Comparison of ENCODE assay signal across 1 cellular context in genomic region chr12:58919271-58920101, GRCh38.
TF ChIP-seq lines count a peak whose summit lies in the region.

No MANE protein-coding gene starts in this region.

TF ChIP-seq in HEK293, 187 proteins besides CTCF, POLR2A, EP300 and RAD21 (continued from another document and continues in another):
- TF ChIP-seq, protein P1, sequence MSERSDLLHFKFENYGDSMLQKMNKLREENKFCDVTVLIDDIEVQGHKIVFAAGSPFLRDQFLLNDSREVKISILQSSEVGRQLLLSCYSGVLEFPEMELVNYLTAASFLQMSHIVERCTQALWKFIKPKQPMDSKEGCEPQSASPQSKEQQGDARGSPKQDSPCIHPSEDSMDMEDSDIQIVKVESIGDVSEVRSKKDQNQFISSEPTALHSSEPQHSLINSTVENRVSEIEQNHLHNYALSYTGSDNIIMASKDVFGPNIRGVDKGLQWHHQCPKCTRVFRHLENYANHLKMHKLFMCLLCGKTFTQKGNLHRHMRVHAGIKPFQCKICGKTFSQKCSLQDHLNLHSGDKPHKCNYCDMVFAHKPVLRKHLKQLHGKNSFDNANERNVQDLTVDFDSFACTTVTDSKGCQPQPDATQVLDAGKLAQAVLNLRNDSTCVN (tag by site-specific recombination; optimal IDR thresholded peaks at IDR 0.05) = no peak
- peak; percentile 37; the same call in 1 of the 2 replicates for TF ChIP-seq KLF7 (tag by site-specific recombination; IDR thresholded peaks at IDR 0.05; ENCODE audit: borderline replicate concordance)
- TF ChIP-seq ZNF664 (tag by site-specific recombination; IDR thresholded peaks at IDR 0.05) = no peak
- TF ChIP-seq ZNF24 (tag by site-specific recombination; IDR thresholded peaks at IDR 0.05) = no peak
- TF ChIP-seq ZNF416 (tag by site-specific recombination; IDR thresholded peaks at IDR 0.05) = no peak
- TF ChIP-seq, protein P2, sequence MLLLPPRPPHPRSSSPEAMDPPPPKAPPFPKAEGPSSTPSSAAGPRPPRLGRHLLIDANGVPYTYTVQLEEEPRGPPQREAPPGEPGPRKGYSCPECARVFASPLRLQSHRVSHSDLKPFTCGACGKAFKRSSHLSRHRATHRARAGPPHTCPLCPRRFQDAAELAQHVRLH (tag by site-specific recombination; IDR thresholded peaks at IDR 0.05) = no peak
- peak; percentile 35; the same call in 1 of the 2 replicates for TF ChIP-seq GFI1B (tag by site-specific recombination; IDR thresholded peaks at IDR 0.05)
- no peak for TF ChIP-seq SALL2 (tag by site-specific recombination; IDR thresholded peaks at IDR 0.05; ENCODE audit: borderline replicate concordance)
- TF ChIP-seq ZNF48 (tag by site-specific recombination; IDR thresholded peaks at IDR 0.05) = no peak
- TF ChIP-seq ZNF658 (tag by site-specific recombination; IDR thresholded peaks at IDR 0.05) = no peak
- no peak for TF ChIP-seq PATZ1 (tag by site-specific recombination; IDR thresholded peaks at IDR 0.05)
- TF ChIP-seq, protein P3, sequence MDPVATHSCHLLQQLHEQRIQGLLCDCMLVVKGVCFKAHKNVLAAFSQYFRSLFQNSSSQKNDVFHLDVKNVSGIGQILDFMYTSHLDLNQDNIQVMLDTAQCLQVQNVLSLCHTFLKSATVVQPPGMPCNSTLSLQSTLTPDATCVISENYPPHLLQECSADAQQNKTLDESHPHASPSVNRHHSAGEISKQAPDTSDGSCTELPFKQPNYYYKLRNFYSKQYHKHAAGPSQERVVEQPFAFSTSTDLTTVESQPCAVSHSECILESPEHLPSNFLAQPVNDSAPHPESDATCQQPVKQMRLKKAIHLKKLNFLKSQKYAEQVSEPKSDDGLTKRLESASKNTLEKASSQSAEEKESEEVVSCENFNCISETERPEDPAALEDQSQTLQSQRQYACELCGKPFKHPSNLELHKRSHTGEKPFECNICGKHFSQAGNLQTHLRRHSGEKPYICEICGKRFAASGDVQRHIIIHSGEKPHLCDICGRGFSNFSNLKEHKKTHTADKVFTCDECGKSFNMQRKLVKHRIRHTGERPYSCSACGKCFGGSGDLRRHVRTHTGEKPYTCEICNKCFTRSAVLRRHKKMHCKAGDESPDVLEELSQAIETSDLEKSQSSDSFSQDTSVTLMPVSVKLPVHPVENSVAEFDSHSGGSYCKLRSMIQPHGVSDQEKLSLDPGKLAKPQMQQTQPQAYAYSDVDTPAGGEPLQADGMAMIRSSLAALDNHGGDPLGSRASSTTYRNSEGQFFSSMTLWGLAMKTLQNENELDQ (tag by site-specific recombination; IDR thresholded peaks at IDR 0.05; ENCODE audit: low read depth) = no peak
- no peak for TF ChIP-seq SP3 (tag by site-specific recombination; IDR thresholded peaks at IDR 0.05)
- no peak for TF ChIP-seq ZNF624 (tag by site-specific recombination; IDR thresholded peaks at IDR 0.05)
- no peak for TF ChIP-seq ZNF404 (tag by site-specific recombination; IDR thresholded peaks at IDR 0.05)
- no peak for TF ChIP-seq ZNF214 (tag by site-specific recombination; IDR thresholded peaks at IDR 0.05; ENCODE audit: borderline replicate concordance)
- TF ChIP-seq ZNF677 (tag by site-specific recombination; IDR thresholded peaks at IDR 0.05) = no peak
- TF ChIP-seq KLF10 (tag by site-specific recombination; IDR thresholded peaks at IDR 0.05) = no peak
- TF ChIP-seq ZXDB (tag by site-specific recombination; IDR thresholded peaks at IDR 0.05) = peak; percentile 58; the same call in 1 of the 2 replicates
- TF ChIP-seq, protein P4, sequence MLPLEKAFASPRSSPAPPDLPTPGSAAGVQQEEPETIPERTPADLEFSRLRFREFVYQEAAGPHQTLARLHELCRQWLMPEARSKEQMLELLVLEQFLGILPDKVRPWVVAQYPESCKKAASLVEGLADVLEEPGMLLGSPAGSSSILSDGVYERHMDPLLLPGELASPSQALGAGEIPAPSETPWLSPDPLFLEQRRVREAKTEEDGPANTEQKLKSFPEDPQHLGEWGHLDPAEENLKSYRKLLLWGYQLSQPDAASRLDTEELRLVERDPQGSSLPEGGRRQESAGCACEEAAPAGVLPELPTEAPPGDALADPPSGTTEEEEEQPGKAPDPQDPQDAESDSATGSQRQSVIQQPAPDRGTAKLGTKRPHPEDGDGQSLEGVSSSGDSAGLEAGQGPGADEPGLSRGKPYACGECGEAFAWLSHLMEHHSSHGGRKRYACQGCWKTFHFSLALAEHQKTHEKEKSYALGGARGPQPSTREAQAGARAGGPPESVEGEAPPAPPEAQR (tag by site-specific recombination; IDR thresholded peaks at IDR 0.05) = no peak
- TF ChIP-seq ZNF571 (tag by site-specific recombination; IDR thresholded peaks at IDR 0.05) = no peak
- TF ChIP-seq ZBTB21 (tag by site-specific recombination; IDR thresholded peaks at IDR 0.05) = peak; percentile 24; the same call in 1 of the 2 replicates
- no peak for TF ChIP-seq PRDM10 (tag by site-specific recombination; IDR thresholded peaks at IDR 0.05)
- TF ChIP-seq ZNF555 (tag by site-specific recombination; conservative IDR thresholded peaks at IDR 0.05) = no peak
- TF ChIP-seq FEZF1 (tag by site-specific recombination; IDR thresholded peaks at IDR 0.05) = no peak
- peak; percentile 95 for TF ChIP-seq ZNF600 (tag by site-specific recombination; IDR thresholded peaks at IDR 0.05)
- no peak for TF ChIP-seq ZNF529 (tag by site-specific recombination; IDR thresholded peaks at IDR 0.05; ENCODE audit: insufficient replicate concordance)
- TF ChIP-seq, protein P5, sequence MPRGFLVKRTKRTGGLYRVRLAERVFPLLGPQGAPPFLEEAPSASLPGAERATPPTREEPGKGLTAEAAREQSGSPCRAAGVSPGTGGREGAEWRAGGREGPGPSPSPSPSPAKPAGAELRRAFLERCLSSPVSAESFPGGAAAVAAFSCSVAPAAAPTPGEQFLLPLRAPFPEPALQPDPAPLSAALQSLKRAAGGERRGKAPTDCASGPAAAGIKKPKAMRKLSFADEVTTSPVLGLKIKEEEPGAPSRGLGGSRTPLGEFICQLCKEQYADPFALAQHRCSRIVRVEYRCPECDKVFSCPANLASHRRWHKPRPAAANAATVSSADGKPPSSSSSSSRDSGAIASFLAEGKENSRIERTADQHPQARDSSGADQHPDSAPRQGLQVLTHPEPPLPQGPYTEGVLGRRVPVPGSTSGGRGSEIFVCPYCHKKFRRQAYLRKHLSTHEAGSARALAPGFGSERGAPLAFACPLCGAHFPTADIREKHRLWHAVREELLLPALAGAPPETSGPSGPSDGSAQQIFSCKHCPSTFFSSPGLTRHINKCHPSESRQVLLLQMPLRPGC (tag by site-specific recombination; IDR thresholded peaks at IDR 0.05) = no peak
- no peak for TF ChIP-seq ZNF473 (tag by site-specific recombination; IDR thresholded peaks at IDR 0.05)
- TF ChIP-seq ZNF239 (tag by site-specific recombination; IDR thresholded peaks at IDR 0.05) = no peak
- TF ChIP-seq ZBTB17 (tag by site-specific recombination; IDR thresholded peaks at IDR 0.05) = peak; percentile 99
- TF ChIP-seq ZFP69B (tag by site-specific recombination; IDR thresholded peaks at IDR 0.05) = no peak
- TF ChIP-seq ZNF701 (tag by site-specific recombination; IDR thresholded peaks at IDR 0.05) = no peak
- peak; percentile 32; the same call in 1 of the 2 replicates for TF ChIP-seq KLF8 (tag by site-specific recombination; IDR thresholded peaks at IDR 0.05)
- no peak for TF ChIP-seq BCL11A (tag by site-specific recombination; IDR thresholded peaks at IDR 0.05; ENCODE audit: low read depth)
- no peak for TF ChIP-seq MEIS1 (CRISPR knock-in tag; IDR thresholded peaks at IDR 0.05; ENCODE audit: borderline replicate concordance)
- TF ChIP-seq ZNF560 (tag by site-specific recombination; IDR thresholded peaks at IDR 0.05; ENCODE audit: borderline replicate concordance) = no peak
- no peak for TF ChIP-seq ZNF19 (tag by site-specific recombination; IDR thresholded peaks at IDR 0.05; ENCODE audit: low read depth)
- no peak for TF ChIP-seq ZNF26 (tag by site-specific recombination; IDR thresholded peaks at IDR 0.05)
- no peak for TF ChIP-seq ZSCAN23 (tag by site-specific recombination; IDR thresholded peaks at IDR 0.05)
- TF ChIP-seq ZNF302 (tag by site-specific recombination; IDR thresholded peaks at IDR 0.05; ENCODE audit: low read depth) = no peak
- TF ChIP-seq ZNF76 (tag by site-specific recombination; IDR thresholded peaks at IDR 0.05; ENCODE audit: borderline replicate concordance, low read depth) = no peak
- TF ChIP-seq ZNF791 (tag by site-specific recombination; IDR thresholded peaks at IDR 0.05) = no peak
- TF ChIP-seq HOXA7 (CRISPR knock-in tag; IDR thresholded peaks at IDR 0.05; ENCODE audit: borderline replicate concordance) = no peak
- peak; percentile 20 for TF ChIP-seq IKZF3 (tag by site-specific recombination; IDR thresholded peaks at IDR 0.05)
- peak; percentile 19; the same call in 1 of the 2 replicates for TF ChIP-seq MZF1 (tag by site-specific recombination; IDR thresholded peaks at IDR 0.05; ENCODE audit: borderline replicate concordance)
- TF ChIP-seq GLIS1 (tag by site-specific recombination; IDR thresholded peaks at IDR 0.05) = no peak; the same call in 1 of the 2 replicates
- no peak for TF ChIP-seq ZNF514 (tag by site-specific recombination; IDR thresholded peaks at IDR 0.05)
- TF ChIP-seq ZNF398 (tag by site-specific recombination; IDR thresholded peaks at IDR 0.05) = no peak
- TF ChIP-seq ZNF391 (tag by site-specific recombination; IDR thresholded peaks at IDR 0.05; ENCODE audit: borderline replicate concordance, low read depth) = no peak
- TF ChIP-seq, protein P6, sequence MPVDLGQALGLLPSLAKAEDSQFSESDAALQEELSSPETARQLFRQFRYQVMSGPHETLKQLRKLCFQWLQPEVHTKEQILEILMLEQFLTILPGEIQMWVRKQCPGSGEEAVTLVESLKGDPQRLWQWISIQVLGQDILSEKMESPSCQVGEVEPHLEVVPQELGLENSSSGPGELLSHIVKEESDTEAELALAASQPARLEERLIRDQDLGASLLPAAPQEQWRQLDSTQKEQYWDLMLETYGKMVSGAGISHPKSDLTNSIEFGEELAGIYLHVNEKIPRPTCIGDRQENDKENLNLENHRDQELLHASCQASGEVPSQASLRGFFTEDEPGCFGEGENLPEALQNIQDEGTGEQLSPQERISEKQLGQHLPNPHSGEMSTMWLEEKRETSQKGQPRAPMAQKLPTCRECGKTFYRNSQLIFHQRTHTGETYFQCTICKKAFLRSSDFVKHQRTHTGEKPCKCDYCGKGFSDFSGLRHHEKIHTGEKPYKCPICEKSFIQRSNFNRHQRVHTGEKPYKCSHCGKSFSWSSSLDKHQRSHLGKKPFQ (tag by site-specific recombination; IDR thresholded peaks at IDR 0.05) = peak; percentile 71; the same call in 1 of the 2 replicates
